In the genomic region with DNA sequence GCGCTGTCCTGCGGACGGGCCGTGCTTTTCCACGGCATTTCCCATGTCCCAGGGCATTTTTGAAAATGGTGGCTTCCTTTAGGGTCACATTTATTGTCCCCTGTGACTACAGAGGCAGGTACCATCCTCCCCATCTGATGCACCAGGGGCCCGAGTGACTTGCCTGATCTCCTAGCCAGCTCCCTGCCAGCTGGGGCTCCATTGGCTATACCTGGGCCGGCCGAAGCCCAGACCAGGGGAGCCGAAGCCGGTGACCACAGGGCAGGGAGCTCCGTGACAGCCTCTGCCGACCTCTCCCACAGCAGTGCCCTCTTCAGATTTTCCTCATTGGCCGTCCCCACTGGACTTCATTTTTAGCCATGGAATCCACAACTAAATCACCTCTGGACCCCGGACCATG, we compare ENCODE assay signal across 24 cellular contexts.
"Had no signal": no experiment of that assay in that cellular context is flagged by ENCODE, and none has a peak within 500 bp of the region (broad histone marks: within the 10 kb centered on the region; RNA-seq: fewer than 3 reads in every experiment).

No MANE protein-coding gene starts in this region.

- H3K27ac ChIP-seq: colonic mucosa, coronary artery, epithelial cell of prostate, esophagus muscularis mucosa, esophagus squamous epithelium, foreskin keratinocyte, gastrocnemius medialis, gastroesophageal sphincter, heart left ventricle, heart right ventricle had no signal

- H3K27me3 ChIP-seq: colonic mucosa, foreskin keratinocyte had no signal

- ATAC-seq: effector memory CD8-positive, alpha-beta T cell; esophagus mucosa; foreskin keratinocyte; gastrocnemius medialis; gastroesophageal sphincter; heart left ventricle; heart right ventricle had no signal

- H3K9me3 ChIP-seq: colonic mucosa, esophagus muscularis mucosa, esophagus squamous epithelium, gastrocnemius medialis, gastroesophageal sphincter, heart left ventricle, heart right ventricle had no signal

- H3K4me3 ChIP-seq: colonic mucosa, coronary artery, dorsolateral prefrontal cortex, esophagus muscularis mucosa, esophagus squamous epithelium, gastrocnemius medialis, gastroesophageal sphincter, heart left ventricle, heart right ventricle had no signal

- H3K36me3 ChIP-seq: colonic mucosa, esophagus muscularis mucosa, esophagus squamous epithelium, gastrocnemius medialis, gastroesophageal sphincter, heart left ventricle, heart right ventricle had no signal

- H3K4me1 ChIP-seq: colonic mucosa, esophagus muscularis mucosa, esophagus squamous epithelium, foreskin keratinocyte, gastrocnemius medialis, gastroesophageal sphincter, heart left ventricle, heart right ventricle had no signal

- DNase-seq: colonic mucosa; cortex of kidney; dermis blood vessel endothelial cell; dorsolateral prefrontal cortex; effector CD4-positive, alpha-beta T cell; effector CD8-positive, alpha-beta T cell; effector memory CD4-positive, alpha-beta T cell; effector memory CD8-positive, alpha-beta T cell; endodermal cell; erythroblast; esophagus squamous epithelium; foreskin fibroblast; foreskin keratinocyte; foreskin melanocyte; gastrocnemius medialis; glutamatergic neuron; head of caudate nucleus; heart left ventricle; heart right ventricle had no signal
